21 cellular contexts compared by ENCODE assay signal in genomic region chr5:43839218-43839617, GRCh38.
DNase-seq lines count a peak whose midpoint lies in the region; ATAC-seq, FAIRE-seq and TF ChIP-seq lines count a peak whose summit lies in the region.
"Had no signal": no experiment of that assay in that cellular context is flagged by ENCODE, and none has a peak within 500 bp of the region (broad histone marks: within the 10 kb centered on the region; RNA-seq: fewer than 3 reads in every experiment).

No MANE protein-coding gene starts in this region.

- peak; percentile 58 for DNase-seq in MCF 10A (ENCODE audit: unreplicated experiment)
- DNase-seq in breast epithelium (ENCODE audit: low spot score in 2 of 2), result no peak
- DNase-seq in astrocyte (ENCODE audit: low read depth), result peak; percentile 52
- peak; percentile 67 for DNase-seq in fibroblast of pulmonary artery (ENCODE audit: low read depth)
- no peak for DNase-seq in thoracic aorta (ENCODE audit: low spot score)
- DNase-seq in T-helper 1 cell, result no peak
- no peak for DNase-seq in T-helper 9 cell
- DNase-seq: activated CD8-positive, alpha-beta memory T cell treated with anti-CD3 and anti-CD28 coated beads, Interleukin-2, amount 50 U/mL, for 4 hours; activated naive CD4-positive, alpha-beta T cell treated with Interleukin-2 at 50 U/mL for 16 hours; Caco-2; MM.1S; NCI-H2107; pancreas; RPMI8226; stimulated activated CD4-positive, alpha-beta T cell treated with anti-CD3 and anti-CD28 coated beads, Interleukin-15, amount 100 ng/mL, for 24 hours had no signal

- H3K9me3 Mint-ChIP-seq in MCF 10A (ENCODE audit: unreplicated experiment), result peaks cover 9% of the 10 kb centered on the region
- H3K9me3 Mint-ChIP-seq in astrocyte (ENCODE audit: unreplicated experiment), result no peaks in the 10 kb centered on the region

- no peaks in the 10 kb centered on the region for H3K36me3 ChIP-seq in breast epithelium
- H3K36me3 ChIP-seq in astrocyte (ENCODE audit: insufficient read depth, low read length), result no peaks in the 10 kb centered on the region
- H3K36me3 ChIP-seq in thoracic aorta, result no peaks in the 10 kb centered on the region
- H3K36me3 ChIP-seq: pancreas had no signal

- H3K79me2 ChIP-seq in astrocyte (ENCODE audit: insufficient read depth, low read length), result no peaks in the 10 kb centered on the region
- H3K79me2 ChIP-seq: hepatocyte had no signal

- H3K36me3 Mint-ChIP-seq in MCF 10A (ENCODE audit: insufficient read depth, unreplicated experiment) (no peaks in the 10 kb centered on the region), astrocyte (ENCODE audit: low read depth, unreplicated experiment) (no peaks in the 10 kb centered on the region)

- H3K4me3 ChIP-seq in breast epithelium, result no peak overlapping the region
- no peak overlapping the region for H3K4me3 ChIP-seq in astrocyte (ENCODE audit: insufficient read depth, low read depth, low read length)
- no peak overlapping the region for H3K4me3 ChIP-seq in fibroblast of pulmonary artery (replicated peaks; ENCODE audit: low read depth, low read length)
- H3K4me3 ChIP-seq in thoracic aorta, result no peak overlapping the region
- H3K4me3 ChIP-seq: hepatocyte, pancreas had no signal

- no peaks in the 10 kb centered on the region for H3K27me3 Mint-ChIP-seq in MCF 10A (ENCODE audit: insufficient read depth, unreplicated experiment)
- H3K27me3 Mint-ChIP-seq in astrocyte (ENCODE audit: low read depth, unreplicated experiment), result no peaks in the 10 kb centered on the region
- H3K27me3 Mint-ChIP-seq: central memory CD8-positive, alpha-beta T cell had no signal

- H3K4me1 Mint-ChIP-seq in MCF 10A (ENCODE audit: insufficient read depth, unreplicated experiment), result peaks cover 33% of the 10 kb centered on the region
- no peaks in the 10 kb centered on the region for H3K4me1 Mint-ChIP-seq in astrocyte (ENCODE audit: low read depth, unreplicated experiment)
- H3K4me1 Mint-ChIP-seq: central memory CD8-positive, alpha-beta T cell had no signal

- ATAC-seq in thoracic aorta (ENCODE audit: insufficient number of reproducible peaks, low FRiP score, low read depth) (peak; percentile 20), GM19397 (IDR thresholded peaks at IDR 0.05; ENCODE audit: unreplicated experiment) (no peak)
- ATAC-seq: left lobe of liver, pancreas had no signal

- H2AFZ ChIP-seq in astrocyte (ENCODE audit: low read depth, low read length), result no peak overlapping the region
- H2AFZ ChIP-seq: hepatocyte had no signal

- TF ChIP-seq POLR2A in breast epithelium (IDR thresholded peaks at IDR 0.05), result no peak

- no peaks in the 10 kb centered on the region for H3K9me3 ChIP-seq in breast epithelium
- no peaks in the 10 kb centered on the region for H3K9me3 ChIP-seq in astrocyte (ENCODE audit: insufficient read depth, low read depth, low read length)
- no peaks in the 10 kb centered on the region for H3K9me3 ChIP-seq in thoracic aorta
- H3K9me3 ChIP-seq: Caco-2 had no signal

- intact Hi-C loops in MCF 10A (cut with micrococcal nuclease), result loop anchor here (1.0 to 10.0 kb wide), 2 partner anchors 67 to 104 kb away; no protein-coding TSS in a partner anchor
- intact Hi-C loops in breast epithelium (cut with DNase I; ENCODE audit: low total_unique reads), result no loop called here

- no peak overlapping the region for H3K9ac ChIP-seq in astrocyte (ENCODE audit: low read length)

- no peak for FAIRE-seq in astrocyte (lab: Jason Lieb, UNC)
- FAIRE-seq: GM18507, pancreas had no signal

- H3K27ac Mint-ChIP-seq in MCF 10A (ENCODE audit: low read depth, unreplicated experiment) (peak overlapping the region; percentile 77), astrocyte (ENCODE audit: unreplicated experiment) (no peak overlapping the region)

- H3K27ac ChIP-seq in breast epithelium, result no peak overlapping the region
- H3K27ac ChIP-seq in astrocyte (ENCODE audit: low read depth, low read length), result peak overlapping the region; percentile 39
- H3K27ac ChIP-seq in thoracic aorta, result no peak overlapping the region
- H3K27ac ChIP-seq: 22Rv1, hepatocyte, pancreas had no signal

- CTCF ChIA-PET in MCF 10A (lab: Yijun Ruan, JAX), result interaction anchor here (0.6 to 0.9 kb wide), 2 partner anchors 39 to 492 kb away, joined by 3 read pairs; no protein-coding TSS in a partner anchor

- TF ChIP-seq CTCF in MCF 10A (IDR thresholded peaks at IDR 0.05; ENCODE audit: unreplicated experiment), result no peak
- no peak for TF ChIP-seq CTCF in breast epithelium (IDR thresholded peaks at IDR 0.05)
- no peak for TF ChIP-seq CTCF in astrocyte (IDR thresholded peaks at IDR 0.05; ENCODE audit: insufficient read depth, low read depth, low read length)
- TF ChIP-seq CTCF in fibroblast of pulmonary artery (IDR thresholded peaks at IDR 0.05; ENCODE audit: low read length, missing control alignments), result no peak
- TF ChIP-seq CTCF in thoracic aorta (IDR thresholded peaks at IDR 0.05), result no peak

- H3K4me3 Mint-ChIP-seq in MCF 10A (ENCODE audit: unreplicated experiment) (no peak overlapping the region), astrocyte (ENCODE audit: unreplicated experiment) (no peak overlapping the region)
- H3K4me3 Mint-ChIP-seq: central memory CD8-positive, alpha-beta T cell had no signal

- H3K27me3 ChIP-seq in breast epithelium (no peaks in the 10 kb centered on the region), astrocyte (ENCODE audit: insufficient read depth, low read length) (no peaks in the 10 kb centered on the region), thoracic aorta (replicated peaks; ENCODE audit: insufficient read depth) (no peaks in the 10 kb centered on the region)
- H3K27me3 ChIP-seq: hepatocyte, pancreas had no signal

- no peaks in the 10 kb centered on the region for H4K20me1 ChIP-seq in astrocyte (ENCODE audit: insufficient read depth, low read length)

- POLR2A ChIA-PET in MCF 10A (lab: Yijun Ruan, JAX), result interaction anchor here (0.6 to 0.7 kb wide), 2 partner anchors 21 to 61 kb away, joined by 3 to 4 read pairs; no protein-coding TSS in a partner anchor

- no TSS peak for BruUV-seq in MCF 10A (replicated peaks; lab: Mats Ljungman, UMichigan)

- no peak overlapping the region for H3K4me2 ChIP-seq in astrocyte (ENCODE audit: low read length)
- H3K4me2 ChIP-seq: hepatocyte had no signal

- no peaks in the 10 kb centered on the region for H3K4me1 ChIP-seq in breast epithelium
- peaks cover 4% of the 10 kb centered on the region for H3K4me1 ChIP-seq in astrocyte (ENCODE audit: insufficient read depth, low read length)
- no peaks in the 10 kb centered on the region for H3K4me1 ChIP-seq in thoracic aorta (ENCODE audit: control insufficient read depth in 1 of 2, low read depth in 2 of 2)
- H3K4me1 ChIP-seq: Caco-2, pancreas had no signal

Comparison
In these comparisons a context has a peak if more than half of its experiments do, and no peak if none do; other contexts are left out.
1. DNase-seq: peak in MCF 10A (single experiment), astrocyte (single experiment) and fibroblast of pulmonary artery (single experiment); none in breast epithelium (0 of 2), thoracic aorta (single experiment), T-helper 1 cell (0 of 5) and T-helper 9 cell (single experiment).